Comparison of ENCODE assay signal across 18 cellular contexts in genomic region chr10:102342462-102342861, GRCh38. TPM values are rescaled to one million over a fixed set of nuclear protein-coding genes. Genes with fewer than 3 reads are reported as not detected.
A peak's percentile ranks its signal among the peaks of the same experiment; 100 is the strongest.
DNase-seq lines count a peak whose midpoint lies in the region; ATAC-seq and TF ChIP-seq lines count a peak whose summit lies in the region.
"Had no signal": no experiment of that assay in that cellular context is flagged by ENCODE, and none has a peak within 500 bp of the region (broad histone marks: within the 10 kb centered on the region; RNA-seq: fewer than 3 reads in every experiment).

No MANE protein-coding gene starts in this region.

- H3K27me3 ChIP-seq in smooth muscle cell (ENCODE audit: low read depth) (no peaks in the 10 kb centered on the region), right atrium auricular region (no peaks in the 10 kb centered on the region)

- TF ChIP-seq CTCF in smooth muscle cell (IDR thresholded peaks at IDR 0.05; ENCODE audit: borderline replicate concordance, insufficient read depth, poor library complexity, severe bottlenecking) (no peak), right atrium auricular region (IDR thresholded peaks at IDR 0.05) (no peak)

- H4K20me1 ChIP-seq in smooth muscle cell (ENCODE audit: low read depth): peaks cover 52% of the 10 kb centered on the region

- peak overlapping the region; percentile 52 for H3K27ac Mint-ChIP-seq in activated T-cell treated with anti-CD3 and anti-CD28 coated beads, Interleukin-2, amount 50 U/mL, for 72 hours
- H3K27ac Mint-ChIP-seq: dendritic cell treated with granulocyte-macrophage colony-stimulating factor and Interleukin-4, amounts not matched to agents 40 ng/mL and 50 ng/mL, for 4 days had no signal

- no peak overlapping the region for H2AFZ ChIP-seq in smooth muscle cell (ENCODE audit: low read depth)

- ATAC-seq in activated T-cell treated with anti-CD3 and anti-CD28 coated beads, Interleukin-2, amount 50 U/mL, for 72 hours (replicated peaks in 1 of 2): no peak
- ATAC-seq in esophagus mucosa (peak; percentile 83), GM18909 (IDR thresholded peaks at IDR 0.05; ENCODE audit: poor library complexity, unreplicated experiment) (no peak)
- ATAC-seq: HepG2 had no signal

- H3K27ac ChIP-seq in smooth muscle cell (ENCODE audit: low read depth) (peak overlapping the region; percentile 93), right atrium auricular region (no peak overlapping the region)
- H3K27ac ChIP-seq: psoas muscle, thoracic aorta had no signal

- no peaks in the 10 kb centered on the region for H3K36me3 ChIP-seq in smooth muscle cell (ENCODE audit: low read depth)
- peaks cover 14% of the 10 kb centered on the region for H3K36me3 ChIP-seq in right atrium auricular region

- H3K4me3 ChIP-seq in smooth muscle cell: no peak overlapping the region
- no peak overlapping the region for H3K4me3 ChIP-seq in right atrium auricular region
- H3K4me3 ChIP-seq: psoas muscle, thoracic aorta had no signal

- peaks cover 2 to 4% of the 10 kb centered on the region in 2 donors for H3K36me3 Mint-ChIP-seq in activated T-cell treated with anti-CD3 and anti-CD28 coated beads, Interleukin-2, amount 50 U/mL, for 72 hours (ENCODE audit: insufficient read depth in 2 of 2)

- no peak for DNase-seq in activated T-cell treated with anti-CD3 and anti-CD28 coated beads, Interleukin-2, amount 50 U/mL, for 72 hours
- no peak for DNase-seq in activated T-cell treated with anti-CD3 and anti-CD28 coated beads, Interleukin-2, amount 50 U/mL, for 48 hours
- peak; percentile 69 for DNase-seq in NCI-H82 treated with DMSO at 0.1 percent for 48 hours (lab: John Stamatoyannopoulos, UW; ENCODE audit: unreplicated experiment)
- DNase-seq in smooth muscle cell (lab: John Stamatoyannopoulos, UW; ENCODE audit: unreplicated experiment): no peak
- no peak for DNase-seq in stimulated activated CD4-positive, alpha-beta T cell treated with anti-CD3 and anti-CD28 coated beads, Interleukin-4, amount 100 ng/mL, for 4 hours
- DNase-seq in right atrium auricular region (ENCODE audit: low spot score): no peak
- DNase-seq: activated CD4-positive, CD25-positive, alpha-beta regulatory T cell; activated gamma-delta T cell; AML-193; glutamatergic neuron; midbrain; psoas muscle; Right ventricle myocardium superior had no signal

- no peak overlapping the region for H3K4me3 Mint-ChIP-seq in activated T-cell treated with anti-CD3 and anti-CD28 coated beads, Interleukin-2, amount 50 U/mL, for 72 hours
- H3K4me3 Mint-ChIP-seq: dendritic cell treated with granulocyte-macrophage colony-stimulating factor and Interleukin-4, amounts not matched to agents 40 ng/mL and 50 ng/mL, for 4 days had no signal

- H3K79me2 ChIP-seq in smooth muscle cell (ENCODE audit: low read depth): peaks cover 17% of the 10 kb centered on the region

- peak overlapping the region; percentile 55 for H3K9ac ChIP-seq in smooth muscle cell (ENCODE audit: low read depth)

- peaks cover 29% of the 10 kb centered on the region for H3K4me1 ChIP-seq in smooth muscle cell (ENCODE audit: low read depth)
- H3K4me1 ChIP-seq in right atrium auricular region: no peaks in the 10 kb centered on the region

- H3K9me3 Mint-ChIP-seq in activated T-cell treated with anti-CD3 and anti-CD28 coated beads, Interleukin-2, amount 50 U/mL, for 72 hours: no peaks in the 10 kb centered on the region
- H3K9me3 Mint-ChIP-seq: dendritic cell treated with granulocyte-macrophage colony-stimulating factor and Interleukin-4, amounts not matched to agents 40 ng/mL and 50 ng/mL, for 4 days had no signal

- peak overlapping the region; percentile 63 for H3K4me2 ChIP-seq in smooth muscle cell

- WGBS in smooth muscle cell (ENCODE audit: low lambda C conversion rate): 8% methylated on average over 2 of the region's 2 CpGs

- no peaks in the 10 kb centered on the region for H3K9me3 ChIP-seq in smooth muscle cell (replicated peaks; ENCODE audit: low read depth)
- H3K9me3 ChIP-seq in right atrium auricular region: no peaks in the 10 kb centered on the region
- H3K9me3 ChIP-seq: psoas muscle, thoracic aorta had no signal

- H3K4me1 Mint-ChIP-seq in activated T-cell treated with anti-CD3 and anti-CD28 coated beads, Interleukin-2, amount 50 U/mL, for 72 hours (ENCODE audit: low read depth): peaks cover 34% of the 10 kb centered on the region

- H3F3A ChIP-seq in smooth muscle cell (ENCODE audit: low read depth): peaks cover 11% of the 10 kb centered on the region

- H3K27me3 Mint-ChIP-seq in activated T-cell treated with anti-CD3 and anti-CD28 coated beads, Interleukin-2, amount 50 U/mL, for 72 hours (ENCODE audit: low read depth): no peaks in the 10 kb centered on the region
- H3K27me3 Mint-ChIP-seq: dendritic cell treated with granulocyte-macrophage colony-stimulating factor and Interleukin-4, amounts not matched to agents 40 ng/mL and 50 ng/mL, for 4 days had no signal

RNA-seq across cellular contexts. Expression of gene NFKB2, which starts 53.0 kb away (rescaled TPM):
- 100 to 1,000 TPM; 472 to 564 TPM for total RNA-seq in activated T-cell treated with anti-CD3 and anti-CD28 coated beads, Interleukin-2, amount 50 U/mL, for 72 hours
- 10.3 TPM for total RNA-seq in esophagus mucosa
- total RNA-seq in smooth muscle cell: 32.6 and 35.9 TPM in 2 replicates
- polyA plus RNA-seq in smooth muscle cell: 38.1 and 44.3 TPM in 2 replicates
- 10 to 100 TPM in 1 of 2 donors, 1 to 10 TPM in 1; 7.3 to 15.6 TPM for total RNA-seq in right atrium auricular region

Comparison
In these comparisons a context has a peak if more than half of its experiments do, and no peak if none do; other contexts are left out.
1. RNA of gene NFKB2, which starts 53.0 kb away (total RNA-seq): 472 to 564 TPM in activated T-cell treated with anti-CD3 and anti-CD28 coated beads, Interleukin-2, amount 50 U/mL, for 72 hours; 32.6 to 35.9 TPM in smooth muscle cell, 7.3 to 15.6 TPM in right atrium auricular region and 10.3 TPM in esophagus mucosa (single experiment); every median in the first group is over 10 times any median in the second.